Comparison of ENCODE assay signal across 18 cellular contexts in genomic region chr9:5110867-5111681, GRCh38.
DNase-seq lines count a peak whose midpoint lies in the region; ATAC-seq and TF ChIP-seq lines count a peak whose summit lies in the region.
"Had no signal": no experiment of that assay in that cellular context is flagged by ENCODE, and none has a peak within 500 bp of the region (broad histone marks: within the 10 kb centered on the region; RNA-seq: fewer than 3 reads in every experiment).

No MANE protein-coding gene starts in this region.

- TF ChIP-seq CTCF in endodermal cell (conservative IDR thresholded peaks at IDR 0.05) (no peak), spleen (IDR thresholded peaks at IDR 0.05 in 8 of 11, conservative IDR thresholded peaks at IDR 0.05 in 3 of 11) (no peak)

- no peak overlapping the region for H3K9ac ChIP-seq in endodermal cell (ENCODE audit: extremely low read depth, low read length, poor library complexity, severe bottlenecking)
- H3K9ac ChIP-seq: BLaER1 had no signal

- no peaks in the 10 kb centered on the region for H3K27me3 Mint-ChIP-seq in endodermal cell (ENCODE audit: insufficient read depth)
- H3K27me3 Mint-ChIP-seq: CD4-positive, alpha-beta memory T cell had no signal

- no peak overlapping the region for H3K27ac Mint-ChIP-seq in endodermal cell
- H3K27ac Mint-ChIP-seq: CD4-positive, alpha-beta memory T cell had no signal

- peaks cover 3% of the 10 kb centered on the region for H3K9me3 ChIP-seq in endodermal cell (ENCODE audit: control insufficient read depth, low read length)
- H3K9me3 ChIP-seq in spleen, result peaks cover 0 to 35% (median 16%) of the 10 kb centered on the region in 8 donors

- TF ChIP-seq POLR2A in spleen (IDR thresholded peaks at IDR 0.05), result no peak

- H3K4me3 ChIP-seq in H7 (ENCODE audit: insufficient read depth, low read depth, low read length) (no peak overlapping the region), endodermal cell (ENCODE audit: low read length) (no peak overlapping the region), spleen (no peak overlapping the region)
- H3K4me3 ChIP-seq: BLaER1 had no signal

- peak; percentile 21 for DNase-seq in left ventricle myocardium superior
- no peak for DNase-seq in Right ventricle myocardium superior
- peak; percentile 15 for DNase-seq in H7
- peak; percentile 35 for DNase-seq in endodermal cell
- peak; percentile 69 for DNase-seq in spleen
- DNase-seq in DMS114 treated with DMSO at 0.1 percent for 48 hours (lab: John Stamatoyannopoulos, UW; ENCODE audit: unreplicated experiment), result no peak
- DNase-seq in HPDE6-E6E7 (ENCODE audit: extremely low spot score), result no peak
- DNase-seq in NCI-H2171 treated with DMSO at 0.1 percent for 48 hours (lab: John Stamatoyannopoulos, UW), result no peak
- DNase-seq: Calu3, DMS79, NCI-H1105, NCI-H1694, NCI-H2227 treated with DMSO at 0.1 percent for 48 hours, NCI-H510A treated with DMSO at 0.1 percent for 48 hours, NCI-H774, SIG-M5 had no signal

- no peak overlapping the region for H3K27ac ChIP-seq in endodermal cell (ENCODE audit: low read depth, low read length)
- no peak overlapping the region for H3K27ac ChIP-seq in spleen
- H3K27ac ChIP-seq: BLaER1 had no signal

- intact Hi-C loops in left ventricle myocardium superior (cut with micrococcal nuclease) (no loop called here), Right ventricle myocardium superior (cut with DNase I) (no loop called here), spleen (cut with DNase I; ENCODE audit: low total_unique reads) (no loop called here)

- 93 to 98% methylated on average over 28 to 50 of the region's 50 CpGs for WGBS in endodermal cell (ENCODE audit: insufficient coverage in 1 of 2, insufficient read length in 1 of 2), 2 experiments
- WGBS in spleen, 5 donors, result 97 to 99% (median 98%) methylated on average over 40 to 50 of the region's 50 CpGs

- H3K27me3 ChIP-seq in H7 (ENCODE audit: control insufficient read depth, insufficient read depth, low read length) (no peaks in the 10 kb centered on the region), endodermal cell (ENCODE audit: control insufficient read depth, insufficient read depth, low read length, poor library complexity, severe bottlenecking) (no peaks in the 10 kb centered on the region), spleen (replicated peaks in 1 of 7) (no peaks in the 10 kb centered on the region)
- H3K27me3 ChIP-seq: BLaER1 had no signal

- no peak overlapping the region for H3K4me3 Mint-ChIP-seq in endodermal cell
- H3K4me3 Mint-ChIP-seq: CD4-positive, alpha-beta memory T cell had no signal

- peaks cover 5% of the 10 kb centered on the region for H3K9me3 Mint-ChIP-seq in endodermal cell

- peaks cover 29% of the 10 kb centered on the region for H3K36me3 Mint-ChIP-seq in endodermal cell (ENCODE audit: low read depth)

- no peaks in the 10 kb centered on the region for H3K4me1 ChIP-seq in endodermal cell (ENCODE audit: control insufficient read depth, insufficient read depth, low read length)
- H3K4me1 ChIP-seq in spleen, result no peaks in the 10 kb centered on the region
- H3K4me1 ChIP-seq: BLaER1 had no signal

- H3K36me3 ChIP-seq in H7 (replicated peaks; ENCODE audit: control insufficient read depth, insufficient read depth, low read length) (no peaks in the 10 kb centered on the region), endodermal cell (ENCODE audit: control insufficient read depth, insufficient read depth, low read length) (peaks cover 10% of the 10 kb centered on the region), spleen (peaks cover 0 to 43% (median 27%) of the 10 kb centered on the region in 6 donors)

- ATAC-seq in left ventricle myocardium superior, result peak; percentile 14
- no peak for ATAC-seq in Right ventricle myocardium superior (ENCODE audit: poor library complexity)

- H3K4me1 Mint-ChIP-seq in endodermal cell, result no peaks in the 10 kb centered on the region

Comparison
In these comparisons a context has a peak if more than half of its experiments do, and no peak if none do; other contexts are left out.
1. DNase-seq: peak in left ventricle myocardium superior (single experiment), H7 (single experiment), endodermal cell (single experiment) and spleen (single experiment); none in Right ventricle myocardium superior (single experiment), DMS114 treated with DMSO at 0.1 percent for 48 hours (single experiment), HPDE6-E6E7 (single experiment) and NCI-H2171 treated with DMSO at 0.1 percent for 48 hours (single experiment).